In the genomic region with DNA sequence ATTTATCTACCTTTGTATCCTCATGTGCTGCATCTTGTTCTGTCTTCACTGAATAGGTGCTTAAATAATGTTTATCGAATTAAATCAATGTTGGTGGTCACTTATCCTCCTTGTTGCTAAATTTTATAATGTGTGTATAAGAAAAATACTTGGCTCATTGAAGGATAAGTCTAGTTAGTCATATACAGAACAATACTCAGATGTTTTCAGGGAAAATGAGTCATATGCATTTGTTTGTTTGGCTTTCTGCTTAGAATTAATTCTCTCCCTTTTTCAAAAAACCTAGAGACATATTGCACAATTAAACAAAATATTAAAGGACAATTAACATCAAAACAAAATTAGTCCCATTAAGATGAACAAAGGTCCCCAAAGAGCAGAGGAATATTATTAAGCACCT, we compare ENCODE assay signal across 18 cellular contexts.
"Had no signal": no experiment of that assay in that cellular context is flagged by ENCODE, and none has a peak within 500 bp of the region (broad histone marks: within the 10 kb centered on the region; RNA-seq: fewer than 3 reads in every experiment).

No MANE protein-coding gene starts in this region.

- H3K27ac ChIP-seq: brain microvascular endothelial cell, esophagus squamous epithelium, hepatocyte, neutrophil had no signal

- H3K9me3 ChIP-seq: neutrophil had no signal

- DNase-seq: activated CD4-positive, alpha-beta T cell treated with anti-CD3 and anti-CD28 coated beads, Interleukin-2, amount 10 ng/mL, durations not matched to agents 24 days and 14 days; activated CD4-positive, CD25-positive, alpha-beta regulatory T cell; activated CD8-positive, alpha-beta memory T cell treated with anti-CD3 and anti-CD28 coated beads, Interleukin-2, amount 50 U/mL, for 4 hours; activated CD8-positive, alpha-beta T cell treated with anti-CD3 and anti-CD28 coated beads, Interleukin-2, amount 10 ng/mL, durations not matched to agents 7 days and 5 days; activated gamma-delta T cell; activated naive CD8-positive, alpha-beta T cell treated with anti-CD3 and anti-CD28 coated beads for 36 hours; activated T-cell treated with anti-CD3 and anti-CD28 coated beads, Interleukin-2, amount 50 U/mL, for 48 hours; anterior cingulate cortex; brain microvascular endothelial cell; esophagus squamous epithelium; kidney glomerular epithelial cell; left ventricle myocardium superior; mesenchymal stem cell; natural killer cell; stimulated activated CD4-positive, alpha-beta T cell treated with anti-CD3 and anti-CD28 coated beads, Interleukin-2, amount 100 ng/mL, for 48 hours had no signal

- H3K36me3 ChIP-seq: brain microvascular endothelial cell, esophagus squamous epithelium, neutrophil had no signal

- H3K27me3 ChIP-seq: brain microvascular endothelial cell, esophagus squamous epithelium, hepatocyte, neutrophil had no signal

- ATAC-seq: activated CD8-positive, alpha-beta T cell treated with anti-CD3 and anti-CD28 coated beads, Interleukin-2, amount 10 ng/mL, durations not matched to agents 7 days and 5 days; left ventricle myocardium superior; natural killer cell; stimulated activated memory B cell treated with anti-CD40 and anti-IgM and Interleukin-4, amounts not matched to agents 10 μg/mL and 1 μg/mL and 100 μg/mL, for 72 hours had no signal

- H3K4me3 ChIP-seq: esophagus squamous epithelium, hepatocyte had no signal
